In genomic region chr2:28751102-28751955, GRCh38 we compare ENCODE assay signal across 1 cellular context.
TF ChIP-seq lines count a peak whose summit lies in the region.

Gene PPP1CB, plus strand, starts transcription at chr2:28751830. Its CDS starts 295 bp downstream, at chr2:28752125.

TF ChIP-seq in HEK293, 187 proteins besides CTCF, POLR2A, EP300 and RAD21 (continued from another document and continues in another):
- TF ChIP-seq ZBTB11 (tag by site-specific recombination; conservative IDR thresholded peaks at IDR 0.05; ENCODE audit: low read depth) = no peak
- no peak for TF ChIP-seq ATF2 (tag by site-specific recombination; IDR thresholded peaks at IDR 0.05; ENCODE audit: low read depth)
- no peak for TF ChIP-seq ZNF426 (tag by site-specific recombination; IDR thresholded peaks at IDR 0.05)
- TF ChIP-seq ZNF561 (tag by site-specific recombination; IDR thresholded peaks at IDR 0.05; ENCODE audit: borderline replicate concordance) = peak; percentile 100
- peak; percentile 58; the same call in 1 of the 2 replicates for TF ChIP-seq SP2 (tag by site-specific recombination; IDR thresholded peaks at IDR 0.05)
- no peak for TF ChIP-seq EGR2 (tag by site-specific recombination; IDR thresholded peaks at IDR 0.05; ENCODE audit: low read depth)
- 0 out of 2 replicates have a peak, but pooled peaks have one; percentile 11 for TF ChIP-seq ZSCAN30 (tag by site-specific recombination; IDR thresholded peaks at IDR 0.05)
- no peak for TF ChIP-seq ZNF169 (tag by site-specific recombination; IDR thresholded peaks at IDR 0.05)
- 0 out of 2 replicates have a peak, but pooled peaks have one; percentile 21 for TF ChIP-seq KLF9 (tag by site-specific recombination; IDR thresholded peaks at IDR 0.05; ENCODE audit: low read depth)
- TF ChIP-seq PRDM6 (tag by site-specific recombination; IDR thresholded peaks at IDR 0.05) = no peak
- TF ChIP-seq YY2 (tag by site-specific recombination; IDR thresholded peaks at IDR 0.05) = no peak
- no peak for TF ChIP-seq ZNF664 (tag by site-specific recombination; IDR thresholded peaks at IDR 0.05)
- TF ChIP-seq ZSCAN4 (tag by site-specific recombination; IDR thresholded peaks at IDR 0.05) = peak; percentile 12; the same call in 1 of the 2 replicates
- TF ChIP-seq GLIS1 (tag by site-specific recombination; IDR thresholded peaks at IDR 0.05) = peak; percentile 73
- TF ChIP-seq ZNF670 (tag by site-specific recombination; IDR thresholded peaks at IDR 0.05; ENCODE audit: low read depth) = no peak
- 0 out of 2 replicates have a peak, but pooled peaks have one; percentile 26 for TF ChIP-seq ZSCAN16 (tag by site-specific recombination; IDR thresholded peaks at IDR 0.05)
- TF ChIP-seq ZNF248 (tag by site-specific recombination; IDR thresholded peaks at IDR 0.05) = no peak
- no peak for TF ChIP-seq ZNF266 (tag by site-specific recombination; IDR thresholded peaks at IDR 0.05; ENCODE audit: low read depth)
- TF ChIP-seq ZNF223 (tag by site-specific recombination; IDR thresholded peaks at IDR 0.05) = no peak
- 0 out of 2 replicates have a peak, but pooled peaks have one; percentile 28 for TF ChIP-seq TRIM28 (IDR thresholded peaks at IDR 0.05; ENCODE audit: borderline replicate concordance, low read length)
- no peak for TF ChIP-seq ZNF560 (tag by site-specific recombination; IDR thresholded peaks at IDR 0.05; ENCODE audit: borderline replicate concordance)
- no peak for TF ChIP-seq ZNF654 (tag by site-specific recombination; IDR thresholded peaks at IDR 0.05; ENCODE audit: low read depth)
- TF ChIP-seq SALL2 (tag by site-specific recombination; IDR thresholded peaks at IDR 0.05; ENCODE audit: borderline replicate concordance) = no peak
- TF ChIP-seq ZNF777 (tag by site-specific recombination; IDR thresholded peaks at IDR 0.05; ENCODE audit: borderline replicate concordance) = no peak
- no peak for TF ChIP-seq ZNF792 (tag by site-specific recombination; IDR thresholded peaks at IDR 0.05)
- no peak for TF ChIP-seq TCF7L2 (IDR thresholded peaks at IDR 0.05; ENCODE audit: borderline replicate concordance, low read depth, low read length)
- no peak; the same call in 1 of the 2 replicates for TF ChIP-seq ZNF76 (tag by site-specific recombination; IDR thresholded peaks at IDR 0.05; ENCODE audit: borderline replicate concordance, low read depth)
- TF ChIP-seq ZNF221 (tag by site-specific recombination; IDR thresholded peaks at IDR 0.05; ENCODE audit: borderline replicate concordance) = no peak
- no peak; the same call in 1 of the 2 replicates for TF ChIP-seq ZNF843 (tag by site-specific recombination; IDR thresholded peaks at IDR 0.05)
- TF ChIP-seq ZFHX2 (tag by site-specific recombination; conservative IDR thresholded peaks at IDR 0.05) = peak; percentile 38; the same call in 1 of the 2 replicates
- no peak for TF ChIP-seq ZNF423 (tag by site-specific recombination; IDR thresholded peaks at IDR 0.05)
- TF ChIP-seq ZNF621 (tag by site-specific recombination; IDR thresholded peaks at IDR 0.05) = no peak
- peak; percentile 22; the same call in 1 of the 2 replicates for TF ChIP-seq ZBTB48 (tag by site-specific recombination; IDR thresholded peaks at IDR 0.05)
- no peak for TF ChIP-seq ZNF571 (tag by site-specific recombination; IDR thresholded peaks at IDR 0.05)
- TF ChIP-seq ZNF747 (tag by site-specific recombination; IDR thresholded peaks at IDR 0.05) = no peak
- no peak; the same call in 1 of the 2 replicates for TF ChIP-seq ZNF600 (tag by site-specific recombination; IDR thresholded peaks at IDR 0.05)
- no peak for TF ChIP-seq PRDM2 (tag by site-specific recombination; IDR thresholded peaks at IDR 0.05; ENCODE audit: borderline replicate concordance)
- TF ChIP-seq GLIS2 (tag by site-specific recombination; IDR thresholded peaks at IDR 0.05) = peak; percentile 40; the same call in 1 of the 2 replicates
- TF ChIP-seq ZNF112 (tag by site-specific recombination; IDR thresholded peaks at IDR 0.05) = no peak
- TF ChIP-seq ZNF211 (tag by site-specific recombination; IDR thresholded peaks at IDR 0.05; ENCODE audit: low read depth) = no peak
- no peak for TF ChIP-seq HOXD13 (CRISPR knock-in tag; IDR thresholded peaks at IDR 0.05; ENCODE audit: borderline replicate concordance)
- peak; percentile 33; the same call in 1 of the 2 replicates for TF ChIP-seq ZBTB20 (tag by site-specific recombination; IDR thresholded peaks at IDR 0.05)
- TF ChIP-seq ZNF311 (tag by site-specific recombination; IDR thresholded peaks at IDR 0.05; ENCODE audit: borderline replicate concordance) = no peak
- TF ChIP-seq ZSCAN5A (tag by site-specific recombination; IDR thresholded peaks at IDR 0.05) = no peak
- no peak for TF ChIP-seq ZNF707 (tag by site-specific recombination; IDR thresholded peaks at IDR 0.05)
- no peak for TF ChIP-seq ZNF26 (tag by site-specific recombination; IDR thresholded peaks at IDR 0.05)
- no peak for TF ChIP-seq ZNF501 (tag by site-specific recombination; IDR thresholded peaks at IDR 0.05)
- no peak for TF ChIP-seq ZNF391 (tag by site-specific recombination; IDR thresholded peaks at IDR 0.05; ENCODE audit: borderline replicate concordance, low read depth)
- TF ChIP-seq HOXC10 (CRISPR knock-in tag; IDR thresholded peaks at IDR 0.05) = no peak
- no peak for TF ChIP-seq ZNF174 (tag by site-specific recombination; IDR thresholded peaks at IDR 0.05)
- no peak for TF ChIP-seq RBAK (tag by site-specific recombination; IDR thresholded peaks at IDR 0.05)
- peak; percentile 66 for TF ChIP-seq PRDM1 (tag by site-specific recombination; IDR thresholded peaks at IDR 0.05)
- no peak for TF ChIP-seq ZNF354C (tag by site-specific recombination; IDR thresholded peaks at IDR 0.05; ENCODE audit: borderline replicate concordance, low read depth)
